ENCODE assay signal across 27 cellular contexts in the genomic region with DNA sequence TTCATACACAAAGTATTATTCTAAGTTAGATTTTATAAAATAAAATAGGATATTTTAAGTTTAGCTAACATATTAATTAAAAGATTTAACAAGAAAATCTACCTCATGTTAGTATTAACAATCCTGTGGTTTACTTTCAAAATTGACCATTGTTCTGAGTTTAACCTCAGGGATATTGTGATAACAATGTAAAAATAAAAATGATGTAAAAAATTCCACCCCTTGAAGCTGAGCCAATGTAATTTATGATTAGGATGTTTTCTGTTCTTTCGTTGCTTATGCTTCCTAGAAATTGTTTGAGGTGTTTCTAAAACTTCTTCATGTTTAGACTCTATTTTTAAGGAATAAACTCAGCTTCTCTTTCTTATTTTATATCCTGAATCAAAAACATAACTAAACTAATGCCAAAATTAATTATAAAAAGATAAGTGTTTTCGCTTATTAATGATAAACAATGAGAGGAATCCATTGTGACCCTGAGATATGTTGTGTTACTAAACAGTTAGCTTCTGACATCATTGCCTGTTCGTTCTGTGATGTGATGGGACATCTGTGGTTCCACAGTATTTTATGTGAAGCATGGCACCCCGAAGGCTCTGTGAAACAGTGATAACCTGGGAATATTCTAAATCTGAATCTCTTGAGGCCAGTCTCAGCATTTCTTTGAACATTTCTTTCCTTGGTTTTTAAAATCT.
"Had no signal": no experiment of that assay in that cellular context is flagged by ENCODE, and none has a peak within 500 bp of the region (broad histone marks: within the 10 kb centered on the region; RNA-seq: fewer than 3 reads in every experiment).

No MANE protein-coding gene starts in this region.

- H3K36me3 ChIP-seq: adrenal gland, cardiac muscle cell, gastrocnemius medialis, neutrophil, right lobe of liver, thoracic aorta, upper lobe of right lung had no signal

- H3K4me1 ChIP-seq: adrenal gland, gastrocnemius medialis, parathyroid adenoma, right lobe of liver, upper lobe of right lung had no signal

- H3K27ac Mint-ChIP-seq: activated B cell treated with CpG ODN at 0.5 μM for 24 hours; activated CD4-positive, alpha-beta memory T cell treated with anti-CD3 and anti-CD28 coated beads for 36 hours; activated naive CD4-positive, alpha-beta T cell treated with anti-CD3 and anti-CD28 coated beads, Interleukin-2, amount 50 U/mL, for 72 hours; activated T-helper 1 cell treated with anti-CD3 and anti-CD28 coated beads, Interleukin-12 subunit alpha, Interleukin-12 subunit beta, Interleukin-2, Interleukin-4 antibody, amounts not matched to agents 30 ng/mL and 10 ng/mL and 1 ng/mL, durations not matched to agents 14 hours and 24 hours and 36 hours; memory B cell; stimulated activated effector memory CD8-positive, alpha-beta T cell treated with anti-CD3 and anti-CD28 coated beads, Interleukin-12 subunit alpha, Interleukin-12 subunit beta, amount 100 ng/mL, for 72 hours had no signal

- H3K4me3 Mint-ChIP-seq: activated B cell treated with CpG ODN at 0.5 μM for 24 hours; activated CD4-positive, alpha-beta memory T cell treated with anti-CD3 and anti-CD28 coated beads for 36 hours; activated T-helper 1 cell treated with anti-CD3 and anti-CD28 coated beads, Interleukin-12 subunit alpha, Interleukin-12 subunit beta, Interleukin-2, Interleukin-4 antibody, amounts not matched to agents 30 ng/mL and 10 ng/mL and 1 ng/mL, durations not matched to agents 14 hours and 24 hours and 36 hours; memory B cell; naive B cell; stimulated activated effector memory CD8-positive, alpha-beta T cell treated with anti-CD3 and anti-CD28 coated beads, Interleukin-12 subunit alpha, Interleukin-12 subunit beta, amount 100 ng/mL, for 72 hours had no signal

- H3K9me3 ChIP-seq: adrenal gland, gastrocnemius medialis, mucosa of descending colon, neutrophil, right lobe of liver, thoracic aorta, upper lobe of right lung had no signal

- H3K9ac ChIP-seq: parathyroid adenoma had no signal

- ATAC-seq: activated naive CD4-positive, alpha-beta T cell treated with anti-CD3 and anti-CD28 coated beads, Interleukin-2, amount 50 U/mL, for 72 hours; gastrocnemius medialis; left ventricle myocardium superior; mucosa of descending colon; right lobe of liver; stimulated activated effector memory CD8-positive, alpha-beta T cell treated with anti-CD3 and anti-CD28 coated beads, Interleukin-12 subunit alpha, Interleukin-12 subunit beta, amount 100 ng/mL, for 72 hours; upper lobe of right lung had no signal

- H3K27ac ChIP-seq: adrenal gland, cardiac muscle cell, gastrocnemius medialis, neutrophil, parathyroid adenoma, right lobe of liver, thoracic aorta, upper lobe of right lung had no signal

- H3K9me3 Mint-ChIP-seq: activated CD4-positive, alpha-beta memory T cell treated with anti-CD3 and anti-CD28 coated beads for 36 hours; activated naive CD4-positive, alpha-beta T cell treated with anti-CD3 and anti-CD28 coated beads, Interleukin-2, amount 50 U/mL, for 72 hours; activated T-helper 1 cell treated with anti-CD3 and anti-CD28 coated beads, Interleukin-12 subunit alpha, Interleukin-12 subunit beta, Interleukin-2, Interleukin-4 antibody, amounts not matched to agents 30 ng/mL and 10 ng/mL and 1 ng/mL, durations not matched to agents 14 hours and 24 hours and 36 hours; memory B cell; stimulated activated effector memory CD8-positive, alpha-beta T cell treated with anti-CD3 and anti-CD28 coated beads, Interleukin-12 subunit alpha, Interleukin-12 subunit beta, amount 100 ng/mL, for 72 hours had no signal

- H3K36me3 Mint-ChIP-seq: activated CD4-positive, alpha-beta memory T cell treated with anti-CD3 and anti-CD28 coated beads for 36 hours; activated naive CD4-positive, alpha-beta T cell treated with anti-CD3 and anti-CD28 coated beads, Interleukin-2, amount 50 U/mL, for 72 hours; memory B cell; naive B cell; stimulated activated effector memory CD8-positive, alpha-beta T cell treated with anti-CD3 and anti-CD28 coated beads, Interleukin-12 subunit alpha, Interleukin-12 subunit beta, amount 100 ng/mL, for 72 hours had no signal

- H3K4me3 ChIP-seq: adrenal gland, cardiac muscle cell, dorsolateral prefrontal cortex, gastrocnemius medialis, mucosa of descending colon, right lobe of liver, thoracic aorta, upper lobe of right lung had no signal

- DNase-seq: activated B cell treated with CpG ODN at 0.5 μM for 24 hours; activated CD4-positive, alpha-beta memory T cell treated with anti-CD3 and anti-CD28 coated beads for 36 hours; activated CD4-positive, alpha-beta T cell treated with anti-CD3 and anti-CD28 coated beads for 4 hours; activated gamma-delta T cell treated with Interleukin-2 at 50 U/mL for 16 hours; activated T-cell treated with anti-CD3 and anti-CD28 coated beads for 4 hours; adrenal gland; dorsolateral prefrontal cortex; erythroblast; gastrocnemius medialis; head of caudate nucleus; kidney glomerular epithelial cell; left ventricle myocardium superior; mucosa of descending colon; naive B cell; right lobe of liver; stimulated activated CD4-positive, alpha-beta T cell treated with anti-CD3 and anti-CD28 coated beads, Interleukin-4, amount 100 ng/mL, for 24 hours; T-helper 1 cell; T-helper 9 cell; upper lobe of right lung had no signal

- H3K27me3 ChIP-seq: adrenal gland, cardiac muscle cell, dorsolateral prefrontal cortex, gastrocnemius medialis, neutrophil, right lobe of liver, upper lobe of right lung had no signal

- H3K4me1 Mint-ChIP-seq: activated B cell treated with CpG ODN at 0.5 μM for 24 hours; memory B cell; naive B cell; stimulated activated effector memory CD8-positive, alpha-beta T cell treated with anti-CD3 and anti-CD28 coated beads, Interleukin-12 subunit alpha, Interleukin-12 subunit beta, amount 100 ng/mL, for 72 hours had no signal

- H3K27me3 Mint-ChIP-seq: activated CD4-positive, alpha-beta memory T cell treated with anti-CD3 and anti-CD28 coated beads for 36 hours; naive B cell had no signal
